In genomic region chr1:23210351-23210785, GRCh38 we compare ENCODE assay signal across 12 cellular contexts. TPM values are rescaled to one million over a fixed set of nuclear protein-coding genes. Genes with fewer than 3 reads are reported as not detected.
DNase-seq lines count a peak whose midpoint lies in the region; TF ChIP-seq lines count a peak whose summit lies in the region.
"Had no signal": no experiment of that assay in that cellular context is flagged by ENCODE, and none has a peak within 500 bp of the region (broad histone marks: within the 10 kb centered on the region; RNA-seq: fewer than 3 reads in every experiment).

No MANE protein-coding gene starts in this region.

- no peaks in the 10 kb centered on the region for H3K36me3 Mint-ChIP-seq in activated CD4-positive, alpha-beta memory T cell treated with anti-CD3 and anti-CD28 coated beads for 36 hours
- H3K36me3 Mint-ChIP-seq in activated CD4-positive, alpha-beta memory T cell treated with anti-CD3 and anti-CD28 coated beads, Interleukin-2, amount 10 ng/mL, durations not matched to agents 7 days and 5 days (ENCODE audit: low read depth) = no peaks in the 10 kb centered on the region
- H3K36me3 Mint-ChIP-seq in neural crest cell (ENCODE audit: low read depth) = no peaks in the 10 kb centered on the region

- intact Hi-C loops in activated CD4-positive, alpha-beta memory T cell treated with anti-CD3 and anti-CD28 coated beads for 36 hours (cut with micrococcal nuclease) = no loop called here

- H3K4me3 ChIP-seq in LNCaP clone FGC (ENCODE audit: low read depth, low read length) = no peak overlapping the region

- H3K27me3 Mint-ChIP-seq in activated CD4-positive, alpha-beta memory T cell treated with anti-CD3 and anti-CD28 coated beads for 36 hours = peaks cover 23% of the 10 kb centered on the region
- peaks cover 30% of the 10 kb centered on the region for H3K27me3 Mint-ChIP-seq in activated CD4-positive, alpha-beta memory T cell treated with anti-CD3 and anti-CD28 coated beads, Interleukin-2, amount 10 ng/mL, durations not matched to agents 7 days and 5 days
- H3K27me3 Mint-ChIP-seq in neural crest cell (ENCODE audit: low read depth) = peaks cover 44% of the 10 kb centered on the region

- H3K27ac Mint-ChIP-seq in activated CD4-positive, alpha-beta memory T cell treated with anti-CD3 and anti-CD28 coated beads for 36 hours = no peak overlapping the region
- no peak overlapping the region for H3K27ac Mint-ChIP-seq in activated CD4-positive, alpha-beta memory T cell treated with anti-CD3 and anti-CD28 coated beads, Interleukin-2, amount 10 ng/mL, durations not matched to agents 7 days and 5 days
- H3K27ac Mint-ChIP-seq in neural crest cell (ENCODE audit: unreplicated experiment) = no peak overlapping the region
- H3K27ac Mint-ChIP-seq: activated T-cell treated with anti-CD3 and anti-CD28 coated beads, Interleukin-2, amount 50 U/mL, for 72 hours had no signal

- DNase-seq in activated CD4-positive, alpha-beta memory T cell treated with anti-CD3 and anti-CD28 coated beads for 36 hours = peak; percentile 13
- DNase-seq in activated CD4-positive, alpha-beta memory T cell treated with anti-CD3 and anti-CD28 coated beads, Interleukin-2, amount 10 ng/mL, durations not matched to agents 7 days and 5 days = no peak
- DNase-seq in LNCaP clone FGC (ENCODE audit: low read depth) (no peak), astrocyte of the hippocampus (ENCODE audit: low read depth, low spot score) (peak; percentile 25), neural crest cell (ENCODE audit: low read depth, low spot score) (no peak), GF-D8 (lab: John Stamatoyannopoulos, UW) (no peak), HUDEP-2 (lab: John Stamatoyannopoulos, UW; ENCODE audit: unreplicated experiment in 76 of 76) (no peak)
- DNase-seq in activated naive CD4-positive, alpha-beta T cell treated with Interleukin-2 at 50 U/mL for 16 hours = no peak
- DNase-seq: activated T-cell treated with anti-CD3 and anti-CD28 coated beads, Interleukin-2, amount 50 U/mL, for 72 hours; caudate nucleus; stimulated activated CD4-positive, alpha-beta T cell treated with anti-CD3 and anti-CD28 coated beads, Interleukin-4, amount 100 ng/mL, for 4 hours had no signal

- H3K4me3 Mint-ChIP-seq in activated CD4-positive, alpha-beta memory T cell treated with anti-CD3 and anti-CD28 coated beads for 36 hours = no peak overlapping the region
- H3K4me3 Mint-ChIP-seq in activated CD4-positive, alpha-beta memory T cell treated with anti-CD3 and anti-CD28 coated beads, Interleukin-2, amount 10 ng/mL, durations not matched to agents 7 days and 5 days = no peak overlapping the region
- no peak overlapping the region for H3K4me3 Mint-ChIP-seq in neural crest cell
- H3K4me3 Mint-ChIP-seq: activated T-cell treated with anti-CD3 and anti-CD28 coated beads, Interleukin-2, amount 50 U/mL, for 72 hours had no signal

- no peaks in the 10 kb centered on the region for H3K9me3 Mint-ChIP-seq in activated CD4-positive, alpha-beta memory T cell treated with anti-CD3 and anti-CD28 coated beads for 36 hours
- no peaks in the 10 kb centered on the region for H3K9me3 Mint-ChIP-seq in activated CD4-positive, alpha-beta memory T cell treated with anti-CD3 and anti-CD28 coated beads, Interleukin-2, amount 10 ng/mL, durations not matched to agents 7 days and 5 days
- no peaks in the 10 kb centered on the region for H3K9me3 Mint-ChIP-seq in neural crest cell
- H3K9me3 Mint-ChIP-seq: activated T-cell treated with anti-CD3 and anti-CD28 coated beads, Interleukin-2, amount 50 U/mL, for 72 hours had no signal

- no peaks in the 10 kb centered on the region for H3K4me1 Mint-ChIP-seq in activated CD4-positive, alpha-beta memory T cell treated with anti-CD3 and anti-CD28 coated beads for 36 hours (ENCODE audit: low read depth)
- H3K4me1 Mint-ChIP-seq in activated CD4-positive, alpha-beta memory T cell treated with anti-CD3 and anti-CD28 coated beads, Interleukin-2, amount 10 ng/mL, durations not matched to agents 7 days and 5 days = peaks cover 8% of the 10 kb centered on the region
- H3K4me1 Mint-ChIP-seq in neural crest cell = peaks cover 5% of the 10 kb centered on the region

- POLR2A ChIA-PET in activated CD4-positive, alpha-beta memory T cell treated with anti-CD3 and anti-CD28 coated beads for 36 hours (lab: Charles Lee) = no interaction called here
- POLR2A ChIA-PET in activated CD4-positive, alpha-beta memory T cell treated with anti-CD3 and anti-CD28 coated beads, Interleukin-2, amount 10 ng/mL, durations not matched to agents 7 days and 5 days (lab: Charles Lee) = interaction anchor here (0.9 kb wide), 1 partner anchor 26 kb away, joined by 3 read pairs; no protein-coding TSS in a partner anchor

- TF ChIP-seq CTCF in LNCaP clone FGC (IDR thresholded peaks at IDR 0.05; ENCODE audit: control insufficient read depth, extremely low read depth, insufficient read depth) (peak; percentile 15; the same call in 1 of the 2 replicates), neural crest cell (conservative IDR thresholded peaks at IDR 0.05) (peak; percentile 35)

- CTCF ChIA-PET in activated CD4-positive, alpha-beta memory T cell treated with anti-CD3 and anti-CD28 coated beads for 36 hours (lab: Charles Lee) = no interaction called here
- CTCF ChIA-PET in activated CD4-positive, alpha-beta memory T cell treated with anti-CD3 and anti-CD28 coated beads, Interleukin-2, amount 10 ng/mL, durations not matched to agents 7 days and 5 days (lab: Charles Lee) = interaction anchor here (2.0 kb wide), 1 partner anchor 194 kb away, joined by 7 read pairs; no protein-coding TSS in a partner anchor

RNA-seq across cellular contexts. Expression of gene HTR1D, which starts 6.9 kb away (rescaled TPM):
- total RNA-seq in activated CD4-positive, alpha-beta memory T cell treated with anti-CD3 and anti-CD28 coated beads for 36 hours = not detected
- not detected for total RNA-seq in activated CD4-positive, alpha-beta memory T cell treated with anti-CD3 and anti-CD28 coated beads, Interleukin-2, amount 10 ng/mL, durations not matched to agents 7 days and 5 days
- total RNA-seq in neural crest cell = not detected in 2 replicates
- total RNA-seq: activated T-cell treated with anti-CD3 and anti-CD28 coated beads, Interleukin-2, amount 50 U/mL, for 72 hours; subcutaneous adipose tissue had no signal

RNA-seq across cellular contexts. Expression of gene LUZP1, which starts 41.7 kb away (rescaled TPM):
- total RNA-seq in activated CD4-positive, alpha-beta memory T cell treated with anti-CD3 and anti-CD28 coated beads for 36 hours = 10 to 100 TPM; 19.0 to 21.2 TPM
- 10 to 100 TPM; 19.4 to 21.8 TPM for total RNA-seq in activated CD4-positive, alpha-beta memory T cell treated with anti-CD3 and anti-CD28 coated beads, Interleukin-2, amount 10 ng/mL, durations not matched to agents 7 days and 5 days
- 31.3 and 31.4 TPM in 2 replicates for total RNA-seq in neural crest cell

Comparison
In these comparisons a context has a peak if more than half of its experiments do, and no peak if none do; other contexts are left out.
1. DNase-seq: peak in activated CD4-positive, alpha-beta memory T cell treated with anti-CD3 and anti-CD28 coated beads for 36 hours (single experiment) and astrocyte of the hippocampus (single experiment); none in activated CD4-positive, alpha-beta memory T cell treated with anti-CD3 and anti-CD28 coated beads, Interleukin-2, amount 10 ng/mL, durations not matched to agents 7 days and 5 days (single experiment), LNCaP clone FGC (single experiment), neural crest cell (single experiment), GF-D8 (single experiment), HUDEP-2 (0 of 76) and activated naive CD4-positive, alpha-beta T cell treated with Interleukin-2 at 50 U/mL for 16 hours (single experiment).